ENCODE assay signal across 8 cellular contexts in the genomic region with DNA sequence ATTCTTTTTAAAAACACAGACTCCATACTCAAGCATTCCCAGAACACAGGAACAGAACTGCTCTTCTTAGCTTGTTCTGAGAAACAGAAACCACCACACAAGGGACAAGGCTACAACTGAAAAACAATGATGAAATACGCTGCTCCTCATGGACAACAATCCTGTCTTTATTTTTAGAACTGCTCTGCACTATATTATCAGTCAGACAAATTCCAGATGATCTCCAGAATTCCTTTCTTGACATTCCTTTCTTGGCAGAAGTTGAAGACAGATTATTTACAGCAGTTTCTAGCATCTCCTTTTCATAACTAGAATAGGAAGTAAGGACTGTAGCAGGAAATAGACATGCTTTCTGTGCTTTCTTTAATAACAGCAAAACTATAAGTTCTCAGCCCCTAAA. TPM values are rescaled to one million over a fixed set of nuclear protein-coding genes. Genes with fewer than 3 reads are reported as not detected.
DNase-seq lines count a peak whose midpoint lies in the region; ATAC-seq and TF ChIP-seq lines count a peak whose summit lies in the region.

No MANE protein-coding gene starts in this region.

- peak overlapping the region; percentile 52 to 73 for H3K27ac ChIP-seq in breast epithelium

- no peaks in the 10 kb centered on the region for H3K9me3 Mint-ChIP-seq in stimulated activated naive CD8-positive, alpha-beta T cell treated with anti-CD3 and anti-CD28 coated beads, Interleukin-15, Interleukin-2, amounts not matched to agents 100 ng/mL and 50 ng/mL, for 24 hours
- H3K9me3 Mint-ChIP-seq in mesothelial cell of epicardium: peaks cover 6% of the 10 kb centered on the region

- no peak for DNase-seq in stimulated activated naive CD8-positive, alpha-beta T cell treated with anti-CD3 and anti-CD28 coated beads, Interleukin-15, Interleukin-2, amounts not matched to agents 100 U/mL and 50 U/mL, for 24 hours
- no peak for DNase-seq in breast epithelium (ENCODE audit: low spot score in 2 of 2)
- DNase-seq in mesothelial cell of epicardium (ENCODE audit: low spot score in 2 of 2, unreplicated experiment in 2 of 2): no peak
- no peak for DNase-seq in GM19240 (ENCODE audit: insufficient read length, low spot score)
- no peak for DNase-seq in DMS79 (lab: John Stamatoyannopoulos, UW)
- no peak for DNase-seq in stimulated activated CD8-positive, alpha-beta memory T cell treated with anti-CD3 and anti-CD28 coated beads, Interleukin-4, amount 100 ng/mL, for 48 hours
- DNase-seq in NCI-H146 treated with DMSO at 0.1 percent for 48 hours (lab: John Stamatoyannopoulos, UW; ENCODE audit: unreplicated experiment): no peak

- no peaks in the 10 kb centered on the region for H3K27me3 ChIP-seq in breast epithelium

- H3K4me3 ChIP-seq in breast epithelium: no peak overlapping the region

- peaks cover 16% of the 10 kb centered on the region for H3K4me1 Mint-ChIP-seq in stimulated activated naive CD8-positive, alpha-beta T cell treated with anti-CD3 and anti-CD28 coated beads, Interleukin-15, Interleukin-2, amounts not matched to agents 100 ng/mL and 50 ng/mL, for 24 hours (ENCODE audit: low read depth)
- H3K4me1 Mint-ChIP-seq in mesothelial cell of epicardium: peaks cover 28% of the 10 kb centered on the region

- no peaks in the 10 kb centered on the region for H3K27me3 Mint-ChIP-seq in stimulated activated naive CD8-positive, alpha-beta T cell treated with anti-CD3 and anti-CD28 coated beads, Interleukin-15, Interleukin-2, amounts not matched to agents 100 ng/mL and 50 ng/mL, for 24 hours
- H3K27me3 Mint-ChIP-seq in mesothelial cell of epicardium (ENCODE audit: low read depth): no peaks in the 10 kb centered on the region

- H3K36me3 Mint-ChIP-seq in stimulated activated naive CD8-positive, alpha-beta T cell treated with anti-CD3 and anti-CD28 coated beads, Interleukin-15, Interleukin-2, amounts not matched to agents 100 ng/mL and 50 ng/mL, for 24 hours (ENCODE audit: low read depth): peaks cover 20% of the 10 kb centered on the region
- peaks cover 29% of the 10 kb centered on the region for H3K36me3 Mint-ChIP-seq in mesothelial cell of epicardium

- no peaks in the 10 kb centered on the region for H3K4me1 ChIP-seq in breast epithelium

- no peak for TF ChIP-seq POLR2A in breast epithelium (IDR thresholded peaks at IDR 0.05)

- TF ChIP-seq CTCF in breast epithelium (IDR thresholded peaks at IDR 0.05) (no peak), mesothelial cell of epicardium (IDR thresholded peaks at IDR 0.05; ENCODE audit: unreplicated experiment) (no peak)

- peak overlapping the region; percentile 74 for H3K27ac Mint-ChIP-seq in stimulated activated naive CD8-positive, alpha-beta T cell treated with anti-CD3 and anti-CD28 coated beads, Interleukin-15, Interleukin-2, amounts not matched to agents 100 ng/mL and 50 ng/mL, for 24 hours
- peak overlapping the region; percentile 86 for H3K27ac Mint-ChIP-seq in mesothelial cell of epicardium

- intact Hi-C loops in breast epithelium (cut with DNase I; ENCODE audit: low total_unique reads): no loop called here

- H3K9me3 ChIP-seq in breast epithelium: no peaks in the 10 kb centered on the region

- H3K4me3 Mint-ChIP-seq in stimulated activated naive CD8-positive, alpha-beta T cell treated with anti-CD3 and anti-CD28 coated beads, Interleukin-15, Interleukin-2, amounts not matched to agents 100 ng/mL and 50 ng/mL, for 24 hours: peak overlapping the region; percentile 14
- peak overlapping the region; percentile 11 for H3K4me3 Mint-ChIP-seq in mesothelial cell of epicardium

- no peak for ATAC-seq in stimulated activated naive CD8-positive, alpha-beta T cell treated with anti-CD3 and anti-CD28 coated beads, Interleukin-15, Interleukin-2, amounts not matched to agents 100 U/mL and 50 U/mL, for 24 hours

- H3K36me3 ChIP-seq in breast epithelium: no peaks in the 10 kb centered on the region

RNA-seq across cellular contexts. Expression of a gene that starts 36.1 kb away (rescaled TPM):
- total RNA-seq in breast epithelium: 100 to 1,000 TPM in 1 of 3 donors, 10 to 100 TPM in 2; 55.1 to 229 (median 77.4) TPM
- total RNA-seq in mesothelial cell of epicardium: 61.7 to 63.2 TPM (median 61.9 TPM) in 3 replicates
